Comparison of ENCODE assay signal across 9 cellular contexts in the genomic region with DNA sequence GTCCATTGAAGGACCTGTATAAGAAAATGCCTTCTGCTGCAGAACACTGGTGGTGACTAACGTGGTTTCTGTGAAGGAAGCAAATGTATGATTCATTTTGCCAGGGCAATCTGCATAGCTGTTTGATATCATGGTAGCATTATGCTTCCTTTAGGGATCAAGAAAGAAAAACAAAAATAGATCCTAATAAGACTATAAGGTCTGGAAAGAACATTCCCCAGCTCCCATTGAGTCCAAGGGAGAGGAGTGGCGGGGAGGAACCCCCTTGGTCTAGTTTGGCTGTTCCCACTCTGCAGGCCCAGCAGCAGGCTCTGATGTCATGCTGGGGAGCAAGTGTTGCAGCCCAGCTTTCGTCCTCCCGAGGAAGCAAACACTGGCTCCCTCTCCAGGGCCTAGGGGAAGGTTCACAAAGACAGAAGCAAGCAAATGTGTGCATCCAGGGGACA.
DNase-seq lines count a peak whose midpoint lies in the region; ATAC-seq, FAIRE-seq and TF ChIP-seq lines count a peak whose summit lies in the region.
"Had no signal": no experiment of that assay in that cellular context is flagged by ENCODE, and none has a peak within 500 bp of the region (broad histone marks: within the 10 kb centered on the region; RNA-seq: fewer than 3 reads in every experiment).

No MANE protein-coding gene starts in this region.

- H3K27ac ChIP-seq in A549 (peak overlapping the region; percentile 70 to 80), right cardiac atrium (ENCODE audit: low read length) (no peak overlapping the region)
- H3K27ac ChIP-seq: esophagus muscularis mucosa had no signal

- DNase-seq in A549 (ENCODE audit: low read depth in 1 of 2, low spot score in 1 of 2): peak; percentile 50 to 70
- DNase-seq in HEK293T (ENCODE audit: extremely low spot score): peak; percentile 44
- peak; percentile 77 for DNase-seq in WTC11 (ENCODE audit: low spot score)
- DNase-seq in right cardiac atrium: peak; percentile 20 to 55 (median 48)
- no peak for DNase-seq in SKM-1 treated with dmso at 0.1 percent for 144 hours (lab: John Stamatoyannopoulos, UW; ENCODE audit: unreplicated experiment)
- no peak for DNase-seq in occipital lobe (lab: John Stamatoyannopoulos, UW)
- DNase-seq in activated CD4-positive, alpha-beta T cell treated with anti-CD3 and anti-CD28 coated beads, Interleukin-2, amount 10 ng/mL, durations not matched to agents 24 days and 14 days: no peak

- no peaks in the 10 kb centered on the region for H3K27me3 Mint-ChIP-seq in WTC11 (ENCODE audit: low read depth)
- H3K27me3 Mint-ChIP-seq in activated CD4-positive, alpha-beta T cell treated with anti-CD3 and anti-CD28 coated beads, Interleukin-2, amount 10 ng/mL, durations not matched to agents 24 days and 14 days: peaks cover 17% of the 10 kb centered on the region

- intact Hi-C loops in right cardiac atrium (cut with DNase I): loop anchor here in 2 of 4 donors (5.0 kb wide), 1 partner anchor 243 kb away; no protein-coding TSS in a partner anchor
- intact Hi-C loops in activated CD4-positive, alpha-beta T cell treated with anti-CD3 and anti-CD28 coated beads, Interleukin-2, amount 10 ng/mL, durations not matched to agents 24 days and 14 days (cut with micrococcal nuclease): no loop called here

- peak; percentile 32 to 49 for TF ChIP-seq RAD21 in A549 (conservative IDR thresholded peaks at IDR 0.05 in 1 of 2, IDR thresholded peaks at IDR 0.05 in 1 of 2)

- TF ChIP-seq POLR2A in A549 (IDR thresholded peaks at IDR 0.05; ENCODE audit: low read length): no peak

- CTCF ChIA-PET in A549 (lab: Yijun Ruan, JAX) (interaction anchor here (0.6 to 4.6 kb wide), 37 partner anchors 10 to 406 kb away, joined by 3 to 41 read pairs (median 4); a partner anchor contains a TSS), HEK293T (lab: Yijun Ruan, JAX) (interaction anchor here (0.5 to 3.5 kb wide), 38 partner anchors 9 to 977 kb away, joined by 3 to 37 read pairs (median 4); a partner anchor contains a TSS), WTC11 (lab: Charles Lee) (interaction anchor here (0.6 to 2.7 kb wide), 86 partner anchors 9 to 480 kb away, joined by 3 to 133 read pairs (median 6); a partner anchor contains a TSS)

- no peak overlapping the region; the same call in 1 of the 2 replicates for H3K4me3 Mint-ChIP-seq in WTC11
- no peak overlapping the region for H3K4me3 Mint-ChIP-seq in activated CD4-positive, alpha-beta T cell treated with anti-CD3 and anti-CD28 coated beads, Interleukin-2, amount 10 ng/mL, durations not matched to agents 24 days and 14 days

- peaks cover 18% of the 10 kb centered on the region for H3K9me3 Mint-ChIP-seq in WTC11
- no peaks in the 10 kb centered on the region for H3K9me3 Mint-ChIP-seq in activated CD4-positive, alpha-beta T cell treated with anti-CD3 and anti-CD28 coated beads, Interleukin-2, amount 10 ng/mL, durations not matched to agents 24 days and 14 days

- peaks cover 41% of the 10 kb centered on the region for H3K4me1 Mint-ChIP-seq in WTC11
- H3K4me1 Mint-ChIP-seq in activated CD4-positive, alpha-beta T cell treated with anti-CD3 and anti-CD28 coated beads, Interleukin-2, amount 10 ng/mL, durations not matched to agents 24 days and 14 days: no peaks in the 10 kb centered on the region

- H3K27ac Mint-ChIP-seq in WTC11: peak overlapping the region; percentile 74
- H3K27ac Mint-ChIP-seq in activated CD4-positive, alpha-beta T cell treated with anti-CD3 and anti-CD28 coated beads, Interleukin-2, amount 10 ng/mL, durations not matched to agents 24 days and 14 days: no peak overlapping the region

- no peak for TF ChIP-seq EP300 in A549 (IDR thresholded peaks at IDR 0.05)

- 18% methylated on average over 4 of the region's 4 CpGs for WGBS in A549 (ENCODE audit: missing lambda C conversion rate)
- WGBS in right cardiac atrium: 35% methylated on average over 4 of the region's 4 CpGs

- H3K27me3 ChIP-seq in right cardiac atrium (ENCODE audit: control insufficient read depth, insufficient read depth): no peaks in the 10 kb centered on the region
- H3K27me3 ChIP-seq: esophagus muscularis mucosa had no signal

- H3K9me3 ChIP-seq in A549 (no peaks in the 10 kb centered on the region), right cardiac atrium (ENCODE audit: control insufficient read depth, low read length) (no peaks in the 10 kb centered on the region)
- H3K9me3 ChIP-seq: esophagus muscularis mucosa had no signal

- H3K4me2 ChIP-seq in A549: peak overlapping the region; percentile 39

- ATAC-seq in A549: peak; percentile 96
- peak; percentile 97 for ATAC-seq in WTC11
- peak; percentile 56 to 69 for ATAC-seq in right cardiac atrium
- no peak for ATAC-seq in HG02678 (IDR thresholded peaks at IDR 0.05; ENCODE audit: unreplicated experiment)

- POLR2A ChIA-PET in A549 (lab: Yijun Ruan, JAX) (interaction anchor here (0.7 to 1.2 kb wide), 4 partner anchors 154 to 801 kb away, joined by 3 to 8 read pairs (median 4); a partner anchor contains a TSS), HEK293T (lab: Yijun Ruan, JAX) (interaction anchor here (0.6 to 1.5 kb wide), 5 partner anchors 155 to 321 kb away, joined by 3 to 9 read pairs (median 3); a partner anchor contains a TSS), WTC11 (lab: Charles Lee) (interaction anchor here (1.0 to 2.3 kb wide), 5 partner anchors 122 to 430 kb away, joined by 3 to 15 read pairs (median 5); a partner anchor contains a TSS)

- FAIRE-seq in A549 (lab: Jason Lieb, UNC): no peak

- peaks cover 10% of the 10 kb centered on the region for H3K36me3 Mint-ChIP-seq in WTC11
- no peaks in the 10 kb centered on the region for H3K36me3 Mint-ChIP-seq in activated CD4-positive, alpha-beta T cell treated with anti-CD3 and anti-CD28 coated beads, Interleukin-2, amount 10 ng/mL, durations not matched to agents 24 days and 14 days (ENCODE audit: low read depth)

- no peak; the same call in 2 of the 3 replicates for TF ChIP-seq CTCF in A549 (IDR thresholded peaks at IDR 0.05)
- TF ChIP-seq CTCF in WTC11 (IDR thresholded peaks at IDR 0.05): no peak

- H3K4me1 ChIP-seq in A549: peaks cover 23% of the 10 kb centered on the region
- H3K4me1 ChIP-seq in right cardiac atrium (ENCODE audit: control insufficient read depth, insufficient read depth, low read length): no peaks in the 10 kb centered on the region

- no peak overlapping the region for H3K4me3 ChIP-seq in A549
- H3K4me3 ChIP-seq in right cardiac atrium (ENCODE audit: low read length): no peak overlapping the region
- H3K4me3 ChIP-seq: esophagus muscularis mucosa had no signal

TF ChIP-seq in A549, 52 proteins besides CTCF, POLR2A, EP300 and RAD21:
- TF ChIP-seq KDM1A (IDR thresholded peaks at IDR 0.05; ENCODE audit: low read depth) (no peak), SMC3 (IDR thresholded peaks at IDR 0.05) (peak; percentile 36; the same call in 1 of the 3 replicates), ZNF302 (CRISPR knock-in tag; IDR thresholded peaks at IDR 0.05) (no peak), FOSL2 (IDR thresholded peaks at IDR 0.05) (no peak), FOSL2 (CRISPR knock-in tag; IDR thresholded peaks at IDR 0.05) (peak; percentile 58)

TF ChIP-seq in HEK293T, 16 proteins besides CTCF, POLR2A, EP300 and RAD21:
- TF ChIP-seq, protein P1, sequence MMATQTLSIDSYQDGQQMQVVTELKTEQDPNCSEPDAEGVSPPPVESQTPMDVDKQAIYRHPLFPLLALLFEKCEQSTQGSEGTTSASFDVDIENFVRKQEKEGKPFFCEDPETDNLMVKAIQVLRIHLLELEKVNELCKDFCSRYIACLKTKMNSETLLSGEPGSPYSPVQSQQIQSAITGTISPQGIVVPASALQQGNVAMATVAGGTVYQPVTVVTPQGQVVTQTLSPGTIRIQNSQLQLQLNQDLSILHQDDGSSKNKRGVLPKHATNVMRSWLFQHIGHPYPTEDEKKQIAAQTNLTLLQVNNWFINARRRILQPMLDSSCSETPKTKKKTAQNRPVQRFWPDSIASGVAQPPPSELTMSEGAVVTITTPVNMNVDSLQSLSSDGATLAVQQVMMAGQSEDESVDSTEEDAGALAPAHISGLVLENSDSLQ (IDR thresholded peaks at IDR 0.05): no peak

TF ChIP-seq in WTC11, 78 proteins besides CTCF, POLR2A, EP300 and RAD21 (continues in another document):
- TF ChIP-seq ZNF423 (CRISPR knock-in tag; IDR thresholded peaks at IDR 0.05) (peak; percentile 62; the same call in 1 of the 2 replicates), RELA (CRISPR knock-in tag; IDR thresholded peaks at IDR 0.05; ENCODE audit: borderline replicate concordance) (no peak), GTF2I (CRISPR knock-in tag; conservative IDR thresholded peaks at IDR 0.05) (no peak), OVOL2 (CRISPR knock-in tag; IDR thresholded peaks at IDR 0.05; ENCODE audit: borderline replicate concordance) (no peak), CREM (CRISPR knock-in tag; IDR thresholded peaks at IDR 0.05) (0 out of 2 replicates have a peak, but pooled peaks have one; percentile 36), RORB (CRISPR knock-in tag; IDR thresholded peaks at IDR 0.05) (no peak)
- TF ChIP-seq, protein P2, sequence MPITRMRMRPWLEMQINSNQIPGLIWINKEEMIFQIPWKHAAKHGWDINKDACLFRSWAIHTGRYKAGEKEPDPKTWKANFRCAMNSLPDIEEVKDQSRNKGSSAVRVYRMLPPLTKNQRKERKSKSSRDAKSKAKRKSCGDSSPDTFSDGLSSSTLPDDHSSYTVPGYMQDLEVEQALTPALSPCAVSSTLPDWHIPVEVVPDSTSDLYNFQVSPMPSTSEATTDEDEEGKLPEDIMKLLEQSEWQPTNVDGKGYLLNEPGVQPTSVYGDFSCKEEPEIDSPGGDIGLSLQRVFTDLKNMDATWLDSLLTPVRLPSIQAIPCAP (CRISPR knock-in tag; IDR thresholded peaks at IDR 0.05): no peak
- TF ChIP-seq, protein P3, sequence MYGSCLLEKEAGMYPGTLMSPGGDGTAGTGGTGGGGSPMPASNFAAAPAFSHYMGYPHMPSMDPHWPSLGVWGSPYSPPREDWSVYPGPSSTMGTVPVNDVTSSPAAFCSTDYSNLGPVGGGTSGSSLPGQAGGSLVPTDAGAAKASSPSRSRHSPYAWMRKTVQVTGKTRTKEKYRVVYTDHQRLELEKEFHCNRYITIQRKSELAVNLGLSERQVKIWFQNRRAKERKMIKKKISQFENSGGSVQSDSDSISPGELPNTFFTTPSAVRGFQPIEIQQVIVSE (CRISPR knock-in tag; IDR thresholded peaks at IDR 0.05; ENCODE audit: borderline replicate concordance): no peak

Comparison
In these comparisons a context has a peak if more than half of its experiments do, and no peak if none do; other contexts are left out.
1. DNase-seq: peak in A549 (2 of 2), HEK293T (single experiment), WTC11 (single experiment) and right cardiac atrium (3 of 3); none in SKM-1 treated with dmso at 0.1 percent for 144 hours (single experiment), occipital lobe (single experiment) and activated CD4-positive, alpha-beta T cell treated with anti-CD3 and anti-CD28 coated beads, Interleukin-2, amount 10 ng/mL, durations not matched to agents 24 days and 14 days (single experiment).